Comparison of ENCODE assay signal across 18 cellular contexts in genomic region chr2:38129987-38130386, GRCh38. TPM values are rescaled to one million over a fixed set of nuclear protein-coding genes. Genes with fewer than 3 reads are reported as not detected.
DNase-seq lines count a peak whose midpoint lies in the region; ATAC-seq, FAIRE-seq and TF ChIP-seq lines count a peak whose summit lies in the region.
"Had no signal": no experiment of that assay in that cellular context is flagged by ENCODE, and none has a peak within 500 bp of the region (broad histone marks: within the 10 kb centered on the region; RNA-seq: fewer than 3 reads in every experiment).

No MANE protein-coding gene starts in this region.

- CTCF ChIA-PET in naive thymus-derived CD4-positive, alpha-beta T cell (lab: Charles Lee) = no interaction called here

- H3K4me3 ChIP-seq in DOHH2 (ENCODE audit: low read length) = peak overlapping the region; percentile 21; the same call in 1 of the 2 replicates
- no peak overlapping the region for H3K4me3 ChIP-seq in fibroblast of lung (replicated peaks in 1 of 4; ENCODE audit: control extremely low read depth in 1 of 4, insufficient read depth in 1 of 4, low read depth in 3 of 4, low read length in 4 of 4)
- H3K4me3 ChIP-seq in naive thymus-derived CD4-positive, alpha-beta T cell (ENCODE audit: low read length) = no peak overlapping the region
- H3K4me3 ChIP-seq: tibial nerve had no signal

- H3K36me3 ChIP-seq in DOHH2 (ENCODE audit: control insufficient read depth, low read length) (no peaks in the 10 kb centered on the region), fibroblast of lung (ENCODE audit: control insufficient read depth, insufficient read depth, low read length) (no peaks in the 10 kb centered on the region)
- no peaks in the 10 kb centered on the region for H3K36me3 ChIP-seq in naive thymus-derived CD4-positive, alpha-beta T cell (ENCODE audit: control insufficient read depth in 2 of 3, insufficient read depth in 3 of 3, low read length in 3 of 3)

- H3K4me3 Mint-ChIP-seq in naive thymus-derived CD4-positive, alpha-beta T cell = no peak overlapping the region
- H3K4me3 Mint-ChIP-seq: activated CD8-positive, alpha-beta T cell treated with anti-CD3 and anti-CD28 coated beads, Interleukin-2, amount 10 ng/mL, durations not matched to agents 7 days and 5 days; naive B cell had no signal

- no peaks in the 10 kb centered on the region for H3K9me2 ChIP-seq in DOHH2 (replicated peaks; ENCODE audit: control insufficient read depth, low read length)
- H3K9me2 ChIP-seq: SK-N-SH had no signal

- peak overlapping the region; percentile 33; the same call in 1 of the 2 replicates for H3K27ac ChIP-seq in DOHH2 (ENCODE audit: low read depth, low read length)
- H3K27ac ChIP-seq in fibroblast of lung (ENCODE audit: insufficient read depth, low read length) = no peak overlapping the region
- no peak overlapping the region for H3K27ac ChIP-seq in naive thymus-derived CD4-positive, alpha-beta T cell (ENCODE audit: low read depth, low read length)

- FAIRE-seq in RCC 7860 (lab: Jason Lieb, UNC) = no peak
- FAIRE-seq: HTR-8/SVneo had no signal

- H3K4me1 Mint-ChIP-seq in naive thymus-derived CD4-positive, alpha-beta T cell = peaks cover 0 to 1% (median 0%) of the 10 kb centered on the region in 7 donors

- peak; percentile 37 for ATAC-seq in naive thymus-derived CD4-positive, alpha-beta T cell
- ATAC-seq: activated CD8-positive, alpha-beta T cell treated with anti-CD3 and anti-CD28 coated beads, Interleukin-2, amount 10 ng/mL, durations not matched to agents 7 days and 5 days; left colon had no signal

- H3K79me2 ChIP-seq in DOHH2 (ENCODE audit: control insufficient read depth, low read length) = no peaks in the 10 kb centered on the region
- no peaks in the 10 kb centered on the region for H3K79me2 ChIP-seq in fibroblast of lung (ENCODE audit: control insufficient read depth, insufficient read depth, low read length)

- H3K4me1 ChIP-seq in DOHH2 (ENCODE audit: control insufficient read depth, low read length) (peaks cover 36% of the 10 kb centered on the region), fibroblast of lung (ENCODE audit: control insufficient read depth, extremely low read depth, insufficient read depth, low read length) (peaks cover 3% of the 10 kb centered on the region)
- H3K4me1 ChIP-seq in naive thymus-derived CD4-positive, alpha-beta T cell (ENCODE audit: control insufficient read depth in 2 of 2, insufficient read depth in 2 of 2, low read length in 2 of 2) = no peaks in the 10 kb centered on the region
- H3K4me1 ChIP-seq: tibial nerve had no signal

- no peak overlapping the region for H3K9ac ChIP-seq in fibroblast of lung (ENCODE audit: insufficient read depth, low read length)
- H3K9ac ChIP-seq: SK-N-SH had no signal

- H3F3A ChIP-seq in DOHH2 (ENCODE audit: control insufficient read depth, insufficient read depth) = peaks cover 4% of the 10 kb centered on the region; the same call in 1 of the 2 replicates

- H3K27me3 Mint-ChIP-seq in naive thymus-derived CD4-positive, alpha-beta T cell = peaks cover 0 to under 1% (median 0%) of the 10 kb centered on the region in 5 donors
- H3K27me3 Mint-ChIP-seq: naive B cell had no signal

- H4K20me1 ChIP-seq in DOHH2 (ENCODE audit: control insufficient read depth, insufficient read depth, low read depth, low read length) = no peaks in the 10 kb centered on the region
- H4K20me1 ChIP-seq in fibroblast of lung (ENCODE audit: control insufficient read depth, extremely low read depth, insufficient read depth, low read length) = no peaks in the 10 kb centered on the region

- H3K36me3 Mint-ChIP-seq in naive thymus-derived CD4-positive, alpha-beta T cell = peaks cover 3 to 14% (median 8%) of the 10 kb centered on the region in 5 donors

- intact Hi-C loops in naive thymus-derived CD4-positive, alpha-beta T cell (cut with micrococcal nuclease) = no loop called here

- H3K27ac Mint-ChIP-seq in naive thymus-derived CD4-positive, alpha-beta T cell = no peak overlapping the region
- H3K27ac Mint-ChIP-seq: activated CD8-positive, alpha-beta T cell treated with anti-CD3 and anti-CD28 coated beads, Interleukin-2, amount 10 ng/mL, durations not matched to agents 7 days and 5 days; naive B cell had no signal

- DNase-seq in NOMO-1 (lab: John Stamatoyannopoulos, UW; ENCODE audit: unreplicated experiment in 2 of 2) (peak; percentile 85 to 91), fibroblast of lung (ENCODE audit: low read depth in 2 of 2) (peak; percentile 23 to 47), NCI-H2029 treated with DMSO at 0.1 percent for 48 hours (lab: John Stamatoyannopoulos, UW) (no peak), KG1 (lab: John Stamatoyannopoulos, UW) (no peak), RCC 7860 (ENCODE audit: low spot score) (no peak), DMS79 (lab: John Stamatoyannopoulos, UW) (no peak)
- no peak for DNase-seq in naive thymus-derived CD4-positive, alpha-beta T cell
- DNase-seq: activated CD8-positive, alpha-beta T cell treated with anti-CD3 and anti-CD28 coated beads, Interleukin-2, amount 10 ng/mL, durations not matched to agents 7 days and 5 days; activated effector memory CD4-positive, alpha-beta T cell treated with Interleukin-2 at 50 U/mL for 16 hours; aorta; cortex of kidney; left colon; naive B cell; NK-92 treated with Interleukin-12 subunit alpha and Interleukin-12 subunit beta, amount 100 ng/mL, for 24 hours; SK-N-SH had no signal

- H3K9me3 Mint-ChIP-seq in naive thymus-derived CD4-positive, alpha-beta T cell = peaks cover 3 to 46% (median 18%) of the 10 kb centered on the region in 11 donors

- H2AFZ ChIP-seq in fibroblast of lung (ENCODE audit: low read length) = no peak overlapping the region

- POLR2A ChIA-PET in naive thymus-derived CD4-positive, alpha-beta T cell (lab: Charles Lee) = no interaction called here

- H3K27me3 ChIP-seq in DOHH2 (ENCODE audit: control insufficient read depth, low read length) (no peaks in the 10 kb centered on the region), fibroblast of lung (ENCODE audit: control insufficient read depth, insufficient read depth, low read length) (no peaks in the 10 kb centered on the region)
- H3K27me3 ChIP-seq in naive thymus-derived CD4-positive, alpha-beta T cell (ENCODE audit: control insufficient read depth in 2 of 2, insufficient read depth in 2 of 2, low read length in 2 of 2) = no peaks in the 10 kb centered on the region
- H3K27me3 ChIP-seq: tibial nerve had no signal

- TF ChIP-seq CTCF in DOHH2 (IDR thresholded peaks at IDR 0.05; ENCODE audit: low read depth, low read length, poor library complexity, severe bottlenecking) (no peak), fibroblast of lung (conservative IDR thresholded peaks at IDR 0.05 in 1 of 2, IDR thresholded peaks at IDR 0.05 in 1 of 2; ENCODE audit: low read depth in 1 of 2, low read length in 2 of 2) (no peak)

- H3K9me3 ChIP-seq in DOHH2 (ENCODE audit: control insufficient read depth, insufficient read depth, low read length) (peaks cover 19% of the 10 kb centered on the region; the same call in 1 of the 2 replicates), fibroblast of lung (ENCODE audit: control insufficient read depth, insufficient read depth, low read depth, low read length) (no peaks in the 10 kb centered on the region)
- H3K9me3 ChIP-seq in naive thymus-derived CD4-positive, alpha-beta T cell (ENCODE audit: control insufficient read depth in 2 of 3, low read length in 3 of 3) = peaks cover 0 to 10% (median 0%) of the 10 kb centered on the region in 3 experiments

- H3K4me2 ChIP-seq in DOHH2 (ENCODE audit: low read length) (peak overlapping the region; percentile 31), fibroblast of lung (ENCODE audit: extremely low read depth, insufficient read depth, low read length) (no peak overlapping the region)
- H3K4me2 ChIP-seq: SK-N-SH had no signal

RNA-seq across cellular contexts. Expression of gene CYP1B1, which starts 54.0 kb away (rescaled TPM):
- 94.1 and 97.3 TPM in 2 replicates for total RNA-seq in fibroblast of lung
- polyA plus RNA-seq in fibroblast of lung = 26.1 and 43.2 TPM in 2 replicates
- polyA plus RNA-seq in fibroblast of lung (2012) = 35.8 and 57.1 TPM in 2 replicates
- 147 and 148 TPM in 2 replicates for polyA minus RNA-seq in fibroblast of lung (ENCODE audit: low replicate concordance)
- 10 to 100 TPM in 2 of 5 experiments, 1 to 10 TPM in 3; 1.6 to 24.9 (median 6.7) TPM for total RNA-seq in naive thymus-derived CD4-positive, alpha-beta T cell
- polyA plus RNA-seq in naive thymus-derived CD4-positive, alpha-beta T cell = under 1 TPM in 1 of 2 donors, not detected in 1; 0.05 TPM

Comparison
In these comparisons a context has a peak if more than half of its experiments do, and no peak if none do; other contexts are left out.
1. DNase-seq: peak in NOMO-1 (2 of 2) and fibroblast of lung (2 of 2); none in naive thymus-derived CD4-positive, alpha-beta T cell (0 of 9), NCI-H2029 treated with DMSO at 0.1 percent for 48 hours (single experiment), KG1 (single experiment), RCC 7860 (single experiment) and DMS79 (single experiment).